ENCODE assay signal across 8 cellular contexts in genomic region chr6:14661188-14661587, GRCh38.
DNase-seq lines count a peak whose midpoint lies in the region; ATAC-seq and TF ChIP-seq lines count a peak whose summit lies in the region.

No MANE protein-coding gene starts in this region.

- peaks cover 4% of the 10 kb centered on the region for H3K27me3 ChIP-seq in suprapubic skin

- peaks cover 24% of the 10 kb centered on the region for H3K4me1 Mint-ChIP-seq in mesothelial cell of epicardium

- TF ChIP-seq CTCF in mesothelial cell of epicardium (IDR thresholded peaks at IDR 0.05; ENCODE audit: unreplicated experiment) (no peak), suprapubic skin (IDR thresholded peaks at IDR 0.05) (no peak)

- H3K4me3 Mint-ChIP-seq in mesothelial cell of epicardium, result no peak overlapping the region

- peak; percentile 52 for ATAC-seq in GM21526 (IDR thresholded peaks at IDR 0.05; ENCODE audit: low FRiP score, unreplicated experiment)
- no peak for ATAC-seq in HG02970 (IDR thresholded peaks at IDR 0.05; ENCODE audit: low FRiP score, unreplicated experiment)

- no peak for TF ChIP-seq EP300 in suprapubic skin (IDR thresholded peaks at IDR 0.05)

- no peaks in the 10 kb centered on the region for H3K36me3 ChIP-seq in suprapubic skin

- H3K9me3 ChIP-seq in suprapubic skin, result no peaks in the 10 kb centered on the region

- no peaks in the 10 kb centered on the region for H3K36me3 Mint-ChIP-seq in mesothelial cell of epicardium

- no peak overlapping the region for H3K27ac Mint-ChIP-seq in mesothelial cell of epicardium

- H3K4me3 ChIP-seq in suprapubic skin, result no peak overlapping the region

- WGBS in suprapubic skin, result 78% methylated on average over 5 of the region's 5 CpGs

- peak; percentile 66 for DNase-seq in NOMO-1 treated with DMSO at 0.1 percent for 48 hours (lab: John Stamatoyannopoulos, UW; ENCODE audit: unreplicated experiment)
- DNase-seq in astrocyte of the hippocampus (ENCODE audit: low read depth, low spot score), result peak; percentile 47
- peak; percentile 3 for DNase-seq in stimulated activated CD8-positive, alpha-beta memory T cell treated with anti-CD3 and anti-CD28 coated beads, Interleukin-7, amount 100 ng/mL, for 24 hours (ENCODE audit: low read depth)
- no peak for DNase-seq in mesothelial cell of epicardium (ENCODE audit: low spot score in 2 of 2, unreplicated experiment in 2 of 2)
- DNase-seq in occipital lobe (lab: John Stamatoyannopoulos, UW), result no peak
- no peak for DNase-seq in suprapubic skin (ENCODE audit: low spot score in 2 of 2)

- H3K27me3 Mint-ChIP-seq in mesothelial cell of epicardium (ENCODE audit: low read depth), result no peaks in the 10 kb centered on the region

- H3K27ac ChIP-seq in suprapubic skin, result no peak overlapping the region

- TF ChIP-seq POLR2A in suprapubic skin (IDR thresholded peaks at IDR 0.05), result no peak

- H3K9me3 Mint-ChIP-seq in mesothelial cell of epicardium, result no peaks in the 10 kb centered on the region

- H3K4me1 ChIP-seq in suprapubic skin, result no peaks in the 10 kb centered on the region

Comparison
In these comparisons a context has a peak if more than half of its experiments do, and no peak if none do; other contexts are left out.
1. DNase-seq: peak in NOMO-1 treated with DMSO at 0.1 percent for 48 hours (single experiment), astrocyte of the hippocampus (single experiment) and stimulated activated CD8-positive, alpha-beta memory T cell treated with anti-CD3 and anti-CD28 coated beads, Interleukin-7, amount 100 ng/mL, for 24 hours (single experiment); none in mesothelial cell of epicardium (0 of 2), occipital lobe (single experiment) and suprapubic skin (0 of 2).